ENCODE assay signal across 33 cellular contexts in genomic region chr6:35774116-35774794, GRCh38. TPM values are rescaled to one million over a fixed set of nuclear protein-coding genes. Genes with fewer than 3 reads are reported as not detected.
"Had no signal": no experiment of that assay in that cellular context is flagged by ENCODE, and none has a peak within 500 bp of the region (broad histone marks: within the 10 kb centered on the region; RNA-seq: fewer than 3 reads in every experiment).

No MANE protein-coding gene starts in this region.

- DNase-seq: activated CD4-positive, alpha-beta memory T cell treated with anti-CD3 and anti-CD28 coated beads, Interleukin-2, amount 10 ng/mL, durations not matched to agents 7 days and 5 days; activated CD4-positive, alpha-beta T cell treated with anti-CD3 and anti-CD28 coated beads for 1 hour; activated CD4-positive, alpha-beta T cell treated with anti-CD3 and anti-CD28 coated beads for 4 hours; activated CD4-positive, alpha-beta T cell treated with anti-CD3 and anti-CD28 coated beads, Interleukin-2, amount 10 ng/mL, durations not matched to agents 7 days and 5 days; activated CD4-positive, alpha-beta T cell treated with anti-CD3 and anti-CD28 coated beads, Interleukin-2, amount 50 U/mL, for 4 hours; activated CD8-positive, alpha-beta memory T cell treated with anti-CD3 and anti-CD28 coated beads, Interleukin-2, amount 50 U/mL, for 48 hours; activated gamma-delta T cell; activated naive CD4-positive, alpha-beta T cell; activated naive CD4-positive, alpha-beta T cell treated with anti-CD3 and anti-CD28 coated beads, Interleukin-2, amount 10 ng/mL, durations not matched to agents 7 days and 5 days; activated naive CD8-positive, alpha-beta T cell treated with anti-CD3 and anti-CD28 coated beads, Interleukin-2, amount 10 ng/mL, durations not matched to agents 7 days and 5 days; activated T-cell treated with anti-CD3 and anti-CD28 coated beads for 4 hours; activated T-cell treated with anti-CD3 and anti-CD28 coated beads, Interleukin-2, amount 50 U/mL, for 24 hours; activated T-cell treated with anti-CD3 and anti-CD28 coated beads, Interleukin-2, amount 50 U/mL, for 72 hours; brain microvascular endothelial cell; caudate nucleus; colonic mucosa; effector CD8-positive, alpha-beta T cell; esophagus squamous epithelium; foreskin melanocyte; T-helper 2 cell had no signal

- H3K4me1 ChIP-seq: colonic mucosa had no signal

- H3K4me3 ChIP-seq: colonic mucosa, esophagus squamous epithelium, gastroesophageal sphincter had no signal

- FAIRE-seq: astrocyte, bronchial epithelial cell, endometrium, endothelial cell of umbilical vein had no signal

- H3K27me3 ChIP-seq: colonic mucosa had no signal

- H3K27ac ChIP-seq: brain microvascular endothelial cell, colonic mucosa, epithelial cell of prostate, esophagus squamous epithelium, gastroesophageal sphincter had no signal

- ATAC-seq: activated naive CD4-positive, alpha-beta T cell treated with anti-CD3 and anti-CD28 coated beads, Interleukin-2, amount 50 U/mL, for 72 hours; activated T-cell treated with anti-CD3 and anti-CD28 coated beads, Interleukin-2, amount 50 U/mL, for 72 hours; gastroesophageal sphincter had no signal

- H3K9me3 ChIP-seq: colonic mucosa, esophagus squamous epithelium, gastroesophageal sphincter had no signal

- H3K36me3 ChIP-seq: brain microvascular endothelial cell, colonic mucosa, esophagus squamous epithelium, gastroesophageal sphincter had no signal

RNA-seq across cellular contexts. Expression of gene CLPSL2, which starts 2.1 kb away (rescaled TPM):
- total RNA-seq: activated CD4-positive, alpha-beta memory T cell treated with anti-CD3 and anti-CD28 coated beads, Interleukin-2, amount 10 ng/mL, durations not matched to agents 7 days and 5 days; activated CD4-positive, alpha-beta T cell treated with anti-CD3 and anti-CD28 coated beads, Interleukin-2, amount 10 ng/mL, durations not matched to agents 7 days and 5 days; activated naive CD8-positive, alpha-beta T cell treated with anti-CD3 and anti-CD28 coated beads, Interleukin-2, amount 10 ng/mL, durations not matched to agents 7 days and 5 days; activated T-cell treated with anti-CD3 and anti-CD28 coated beads, Interleukin-2, amount 50 U/mL, for 72 hours; astrocyte; bronchial epithelial cell; colonic mucosa; dermis microvascular lymphatic vessel endothelial cell; endothelial cell of umbilical vein; esophagus squamous epithelium; fibroblast of lung; fibroblast of villous mesenchyme; gastroesophageal sphincter; glomerular endothelial cell; T-helper 1 cell treated with Interleukin-12 subunit alpha and Interleukin-12 subunit beta and Interleukin-4 antibody, amounts not matched to agents 30 ng/mL and 1 ng/mL, for 36 hours had no signal
- polyA plus RNA-seq: endothelial cell of umbilical vein, esophagus, fibroblast of lung had no signal

RNA-seq across cellular contexts. Expression of gene CLPSL1, which starts 6.6 kb away (rescaled TPM):
- total RNA-seq: activated CD4-positive, alpha-beta memory T cell treated with anti-CD3 and anti-CD28 coated beads, Interleukin-2, amount 10 ng/mL, durations not matched to agents 7 days and 5 days; activated CD4-positive, alpha-beta T cell treated with anti-CD3 and anti-CD28 coated beads, Interleukin-2, amount 10 ng/mL, durations not matched to agents 7 days and 5 days; activated naive CD4-positive, alpha-beta T cell treated with anti-CD3 and anti-CD28 coated beads, Interleukin-2, amount 50 U/mL, for 72 hours; activated naive CD8-positive, alpha-beta T cell treated with anti-CD3 and anti-CD28 coated beads, Interleukin-2, amount 10 ng/mL, durations not matched to agents 7 days and 5 days; activated T-cell treated with anti-CD3 and anti-CD28 coated beads, Interleukin-2, amount 50 U/mL, for 72 hours; astrocyte; bronchial epithelial cell; colonic mucosa; dermis microvascular lymphatic vessel endothelial cell; endothelial cell of umbilical vein; esophagus squamous epithelium; fibroblast of lung; fibroblast of villous mesenchyme; gastroesophageal sphincter; glomerular endothelial cell; T-helper 1 cell treated with Interleukin-12 subunit alpha and Interleukin-12 subunit beta and Interleukin-4 antibody, amounts not matched to agents 30 ng/mL and 1 ng/mL, for 36 hours had no signal
- polyA plus RNA-seq: endothelial cell of umbilical vein, esophagus, fibroblast of lung had no signal

RNA-seq across cellular contexts. Expression of gene CLPS, which starts 22.9 kb away (rescaled TPM):
- total RNA-seq: activated CD4-positive, alpha-beta memory T cell treated with anti-CD3 and anti-CD28 coated beads, Interleukin-2, amount 10 ng/mL, durations not matched to agents 7 days and 5 days; activated CD4-positive, alpha-beta T cell treated with anti-CD3 and anti-CD28 coated beads, Interleukin-2, amount 10 ng/mL, durations not matched to agents 7 days and 5 days; activated naive CD4-positive, alpha-beta T cell treated with anti-CD3 and anti-CD28 coated beads, Interleukin-2, amount 50 U/mL, for 72 hours; activated naive CD8-positive, alpha-beta T cell treated with anti-CD3 and anti-CD28 coated beads, Interleukin-2, amount 10 ng/mL, durations not matched to agents 7 days and 5 days; activated T-cell treated with anti-CD3 and anti-CD28 coated beads, Interleukin-2, amount 50 U/mL, for 72 hours; astrocyte; bronchial epithelial cell; dermis microvascular lymphatic vessel endothelial cell; endothelial cell of umbilical vein; esophagus squamous epithelium; fibroblast of lung; fibroblast of villous mesenchyme; gastroesophageal sphincter; glomerular endothelial cell; T-helper 1 cell treated with Interleukin-12 subunit alpha and Interleukin-12 subunit beta and Interleukin-4 antibody, amounts not matched to agents 30 ng/mL and 1 ng/mL, for 36 hours had no signal
- polyA plus RNA-seq: endothelial cell of umbilical vein, fibroblast of lung had no signal

RNA-seq across cellular contexts. Expression of gene LHFPL5, which starts 30.9 kb away (rescaled TPM):
- total RNA-seq: activated CD4-positive, alpha-beta memory T cell treated with anti-CD3 and anti-CD28 coated beads, Interleukin-2, amount 10 ng/mL, durations not matched to agents 7 days and 5 days; activated CD4-positive, alpha-beta T cell treated with anti-CD3 and anti-CD28 coated beads, Interleukin-2, amount 10 ng/mL, durations not matched to agents 7 days and 5 days; activated naive CD4-positive, alpha-beta T cell treated with anti-CD3 and anti-CD28 coated beads, Interleukin-2, amount 50 U/mL, for 72 hours; activated naive CD8-positive, alpha-beta T cell treated with anti-CD3 and anti-CD28 coated beads, Interleukin-2, amount 10 ng/mL, durations not matched to agents 7 days and 5 days; activated T-cell treated with anti-CD3 and anti-CD28 coated beads, Interleukin-2, amount 50 U/mL, for 72 hours; astrocyte; bronchial epithelial cell; colonic mucosa; dermis microvascular lymphatic vessel endothelial cell; endothelial cell of umbilical vein; esophagus squamous epithelium; fibroblast of lung; fibroblast of villous mesenchyme; gastroesophageal sphincter; glomerular endothelial cell; T-helper 1 cell treated with Interleukin-12 subunit alpha and Interleukin-12 subunit beta and Interleukin-4 antibody, amounts not matched to agents 30 ng/mL and 1 ng/mL, for 36 hours had no signal
- polyA plus RNA-seq: endothelial cell of umbilical vein, esophagus, fibroblast of lung had no signal

RNA-seq across cellular contexts. Expression of gene ARMC12, which starts 37.4 kb away (rescaled TPM):
- total RNA-seq: glomerular endothelial cell had no signal
